In the genomic region with DNA sequence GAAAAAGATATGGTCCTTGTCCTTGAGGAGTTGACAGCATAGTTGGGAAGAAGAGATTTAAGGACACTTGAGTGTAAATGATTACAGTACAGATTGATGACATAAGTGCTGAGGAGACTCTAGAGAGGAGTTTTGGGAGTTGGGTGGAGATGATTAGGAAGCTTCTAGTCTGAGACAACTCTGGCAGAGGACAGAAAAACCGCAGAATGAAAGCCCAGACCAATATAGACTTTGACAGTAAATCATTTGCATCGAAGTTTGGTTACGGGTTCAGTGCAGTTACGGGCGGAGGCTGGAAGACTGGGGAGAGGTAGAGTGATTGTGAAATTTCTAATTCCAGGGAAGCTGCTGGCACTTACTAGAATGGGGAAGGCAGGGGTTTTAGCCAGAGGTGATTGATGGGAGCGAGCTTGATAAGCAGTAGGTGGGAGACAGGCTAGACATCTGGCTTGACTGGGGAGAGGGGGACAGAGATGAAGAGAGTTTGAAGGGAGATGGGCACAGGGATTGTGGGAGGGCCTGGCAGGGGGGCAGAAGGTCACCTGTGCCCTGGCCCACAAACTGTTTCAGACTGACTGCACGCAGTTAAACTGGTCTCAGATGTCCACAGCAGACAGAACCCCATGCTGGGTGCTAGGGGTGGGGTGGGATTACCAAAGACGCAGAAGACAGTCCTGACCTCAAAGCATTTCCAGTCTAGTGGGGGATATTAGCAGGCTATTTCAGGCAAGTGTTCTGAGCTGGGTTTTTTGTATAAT, we compare ENCODE assay signal across 1 cellular context.
TF ChIP-seq lines count a peak whose summit lies in the region.

No MANE protein-coding gene starts in this region.

TF ChIP-seq in K562, 482 proteins besides CTCF, POLR2A, EP300 and RAD21 (continued from another document):
- TF ChIP-seq RFX1 (IDR thresholded peaks at IDR 0.05) (no peak), ZNF766 (CRISPR knock-in tag; conservative IDR thresholded peaks at IDR 0.05) (no peak), DACH1 (IDR thresholded peaks at IDR 0.05; ENCODE audit: partially characterized antibody) (no peak), NCOR1 (IDR thresholded peaks at IDR 0.05) (no peak)
- TF ChIP-seq, protein P1, sequence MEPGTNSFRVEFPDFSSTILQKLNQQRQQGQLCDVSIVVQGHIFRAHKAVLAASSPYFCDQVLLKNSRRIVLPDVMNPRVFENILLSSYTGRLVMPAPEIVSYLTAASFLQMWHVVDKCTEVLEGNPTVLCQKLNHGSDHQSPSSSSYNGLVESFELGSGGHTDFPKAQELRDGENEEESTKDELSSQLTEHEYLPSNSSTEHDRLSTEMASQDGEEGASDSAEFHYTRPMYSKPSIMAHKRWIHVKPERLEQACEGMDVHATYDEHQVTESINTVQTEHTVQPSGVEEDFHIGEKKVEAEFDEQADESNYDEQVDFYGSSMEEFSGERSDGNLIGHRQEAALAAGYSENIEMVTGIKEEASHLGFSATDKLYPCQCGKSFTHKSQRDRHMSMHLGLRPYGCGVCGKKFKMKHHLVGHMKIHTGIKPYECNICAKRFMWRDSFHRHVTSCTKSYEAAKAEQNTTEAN (CRISPR knock-in tag; IDR thresholded peaks at IDR 0.05), result no peak
- TF ChIP-seq, protein P2, sequence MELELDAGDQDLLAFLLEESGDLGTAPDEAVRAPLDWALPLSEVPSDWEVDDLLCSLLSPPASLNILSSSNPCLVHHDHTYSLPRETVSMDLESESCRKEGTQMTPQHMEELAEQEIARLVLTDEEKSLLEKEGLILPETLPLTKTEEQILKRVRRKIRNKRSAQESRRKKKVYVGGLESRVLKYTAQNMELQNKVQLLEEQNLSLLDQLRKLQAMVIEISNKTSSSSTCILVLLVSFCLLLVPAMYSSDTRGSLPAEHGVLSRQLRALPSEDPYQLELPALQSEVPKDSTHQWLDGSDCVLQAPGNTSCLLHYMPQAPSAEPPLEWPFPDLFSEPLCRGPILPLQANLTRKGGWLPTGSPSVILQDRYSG (tag; conservative IDR thresholded peaks at IDR 0.05; ENCODE audit: low read depth), result no peak
- TF ChIP-seq, protein P3, sequence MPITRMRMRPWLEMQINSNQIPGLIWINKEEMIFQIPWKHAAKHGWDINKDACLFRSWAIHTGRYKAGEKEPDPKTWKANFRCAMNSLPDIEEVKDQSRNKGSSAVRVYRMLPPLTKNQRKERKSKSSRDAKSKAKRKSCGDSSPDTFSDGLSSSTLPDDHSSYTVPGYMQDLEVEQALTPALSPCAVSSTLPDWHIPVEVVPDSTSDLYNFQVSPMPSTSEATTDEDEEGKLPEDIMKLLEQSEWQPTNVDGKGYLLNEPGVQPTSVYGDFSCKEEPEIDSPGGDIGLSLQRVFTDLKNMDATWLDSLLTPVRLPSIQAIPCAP (CRISPR knock-in tag; IDR thresholded peaks at IDR 0.05; ENCODE audit: borderline replicate concordance), result no peak
